ENCODE assay signal across 8 cellular contexts in the genomic region with DNA sequence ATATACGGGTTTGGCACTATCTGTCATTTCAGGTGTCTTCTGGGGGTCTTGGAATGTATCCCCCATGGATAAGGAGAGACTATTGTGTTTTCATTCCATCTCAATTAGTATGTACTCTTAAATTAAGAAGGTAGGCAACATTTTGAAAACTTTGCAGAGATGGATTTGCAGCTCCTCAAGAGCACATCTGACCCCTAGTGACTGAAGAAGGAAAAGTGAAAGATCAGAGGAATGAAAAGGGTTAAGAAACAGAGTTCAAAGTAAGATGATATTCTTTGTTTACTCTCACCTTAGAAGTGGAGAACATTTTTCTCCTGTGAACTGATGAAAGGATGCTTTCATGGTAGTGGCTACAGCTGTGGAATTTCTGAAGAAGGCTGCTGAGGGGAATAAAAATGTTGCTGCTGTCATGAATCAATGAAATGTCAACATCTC. TPM values are rescaled to one million over a fixed set of nuclear protein-coding genes. Genes with fewer than 3 reads are reported as not detected.
A peak's percentile ranks its signal among the peaks of the same experiment; 100 is the strongest.
DNase-seq lines count a peak whose midpoint lies in the region; ATAC-seq and TF ChIP-seq lines count a peak whose summit lies in the region.

No MANE protein-coding gene starts in this region.

- H3K9me3 ChIP-seq in osteoblast (ENCODE audit: low read depth, low read length) = no peaks in the 10 kb centered on the region

- no peak for ATAC-seq in activated CD8-positive, alpha-beta T cell treated with anti-CD3 and anti-CD28 coated beads for 36 hours
- ATAC-seq in activated CD8-positive, alpha-beta T cell treated with anti-CD3 and anti-CD28 coated beads, Interleukin-2, amount 10 ng/mL, durations not matched to agents 7 days and 5 days = no peak
- no peak for ATAC-seq in GM19324 (IDR thresholded peaks at IDR 0.05; ENCODE audit: low FRiP score, unreplicated experiment)

- intact Hi-C loops in activated CD8-positive, alpha-beta T cell treated with anti-CD3 and anti-CD28 coated beads for 36 hours (cut with micrococcal nuclease) = no loop called here
- intact Hi-C loops in lower leg skin (cut with DNase I; ENCODE audit: low total_unique reads) = no loop called here

- no peaks in the 10 kb centered on the region for H3K9me3 Mint-ChIP-seq in activated CD8-positive, alpha-beta T cell treated with anti-CD3 and anti-CD28 coated beads for 36 hours
- no peaks in the 10 kb centered on the region for H3K9me3 Mint-ChIP-seq in activated CD8-positive, alpha-beta T cell treated with anti-CD3 and anti-CD28 coated beads, Interleukin-2, amount 10 ng/mL, durations not matched to agents 7 days and 5 days (ENCODE audit: insufficient read depth)

- 55 to 64% methylated on average over 1 of the region's 1 CpG for WGBS in lower leg skin, 2 donors

- no peak overlapping the region for H2AFZ ChIP-seq in osteoblast (ENCODE audit: low read length)

- peak overlapping the region; percentile 62 for H3K27ac Mint-ChIP-seq in activated CD8-positive, alpha-beta T cell treated with anti-CD3 and anti-CD28 coated beads for 36 hours
- no peak overlapping the region for H3K27ac Mint-ChIP-seq in activated CD8-positive, alpha-beta T cell treated with anti-CD3 and anti-CD28 coated beads, Interleukin-2, amount 10 ng/mL, durations not matched to agents 7 days and 5 days

- H4K20me1 ChIP-seq in osteoblast (ENCODE audit: insufficient read depth, low read length) = no peaks in the 10 kb centered on the region

- peaks cover 5% of the 10 kb centered on the region for H3K4me1 ChIP-seq in osteoblast (ENCODE audit: insufficient read depth, low read length)

- TF ChIP-seq POLR2A in lower leg skin (IDR thresholded peaks at IDR 0.05) = no peak

- no peak overlapping the region for H3K27ac ChIP-seq in osteoblast (ENCODE audit: low read depth, low read length)

- POLR2A ChIA-PET in activated CD8-positive, alpha-beta T cell treated with anti-CD3 and anti-CD28 coated beads for 36 hours (lab: Charles Lee) = no interaction called here
- POLR2A ChIA-PET in activated CD8-positive, alpha-beta T cell treated with anti-CD3 and anti-CD28 coated beads, Interleukin-2, amount 10 ng/mL, durations not matched to agents 7 days and 5 days (lab: Charles Lee) = no interaction called here

- peak; percentile 54 for TF ChIP-seq CTCF in activated CD8-positive, alpha-beta T cell treated with anti-CD3 and anti-CD28 coated beads for 36 hours (IDR thresholded peaks at IDR 0.05)
- peak; percentile 74 for TF ChIP-seq CTCF in choroid plexus epithelial cell (conservative IDR thresholded peaks at IDR 0.05; ENCODE audit: low read depth, low read length)
- peak; percentile 51 for TF ChIP-seq CTCF in osteoblast (IDR thresholded peaks at IDR 0.05; ENCODE audit: extremely low read depth, low read depth, low read length)
- no peak for TF ChIP-seq CTCF in lower leg skin (IDR thresholded peaks at IDR 0.05)

- CTCF ChIA-PET in activated CD8-positive, alpha-beta T cell treated with anti-CD3 and anti-CD28 coated beads for 36 hours (lab: Charles Lee) = interaction anchor here (0.9 to 1.6 kb wide), 7 partner anchors 14 to 106 kb away, joined by 3 to 6 read pairs (median 3); no protein-coding TSS in a partner anchor
- CTCF ChIA-PET in activated CD8-positive, alpha-beta T cell treated with anti-CD3 and anti-CD28 coated beads, Interleukin-2, amount 10 ng/mL, durations not matched to agents 7 days and 5 days (lab: Charles Lee) = interaction anchor here (0.7 to 3.4 kb wide), 10 partner anchors 15 to 277 kb away, joined by 3 to 15 read pairs (median 4); no protein-coding TSS in a partner anchor

- no peaks in the 10 kb centered on the region for H3K79me2 ChIP-seq in osteoblast (ENCODE audit: insufficient read depth, low read length)

- H3K27me3 Mint-ChIP-seq in activated CD8-positive, alpha-beta T cell treated with anti-CD3 and anti-CD28 coated beads for 36 hours = no peaks in the 10 kb centered on the region
- no peaks in the 10 kb centered on the region for H3K27me3 Mint-ChIP-seq in activated CD8-positive, alpha-beta T cell treated with anti-CD3 and anti-CD28 coated beads, Interleukin-2, amount 10 ng/mL, durations not matched to agents 7 days and 5 days (ENCODE audit: low read depth)

- no peaks in the 10 kb centered on the region for H3K36me3 Mint-ChIP-seq in activated CD8-positive, alpha-beta T cell treated with anti-CD3 and anti-CD28 coated beads for 36 hours (ENCODE audit: low read depth)
- H3K36me3 Mint-ChIP-seq in activated CD8-positive, alpha-beta T cell treated with anti-CD3 and anti-CD28 coated beads, Interleukin-2, amount 10 ng/mL, durations not matched to agents 7 days and 5 days (ENCODE audit: low read depth) = no peaks in the 10 kb centered on the region

- H3K27me3 ChIP-seq in osteoblast (ENCODE audit: insufficient read depth, low read length) = no peaks in the 10 kb centered on the region

- H3K36me3 ChIP-seq in osteoblast (ENCODE audit: insufficient read depth, low read length) = no peaks in the 10 kb centered on the region

- H3K4me3 Mint-ChIP-seq in activated CD8-positive, alpha-beta T cell treated with anti-CD3 and anti-CD28 coated beads for 36 hours = no peak overlapping the region
- H3K4me3 Mint-ChIP-seq in activated CD8-positive, alpha-beta T cell treated with anti-CD3 and anti-CD28 coated beads, Interleukin-2, amount 10 ng/mL, durations not matched to agents 7 days and 5 days = no peak overlapping the region

- no peak for DNase-seq in activated CD8-positive, alpha-beta T cell treated with anti-CD3 and anti-CD28 coated beads for 36 hours
- no peak for DNase-seq in activated CD8-positive, alpha-beta T cell treated with anti-CD3 and anti-CD28 coated beads, Interleukin-2, amount 10 ng/mL, durations not matched to agents 7 days and 5 days
- DNase-seq in NCI-H2196 treated with DMSO at 0.1 percent for 48 hours (lab: John Stamatoyannopoulos, UW; ENCODE audit: unreplicated experiment) (peak; percentile 27), choroid plexus epithelial cell (ENCODE audit: low read depth) (peak; percentile 75), osteoblast (ENCODE audit: insufficient read length, low spot score, missing footprints) (peak; percentile 55), NCI-H146 (lab: John Stamatoyannopoulos, UW) (no peak), lower leg skin (ENCODE audit: low spot score in 2 of 2) (no peak)

- H3K4me1 Mint-ChIP-seq in activated CD8-positive, alpha-beta T cell treated with anti-CD3 and anti-CD28 coated beads for 36 hours (ENCODE audit: low read depth) = peaks cover 20% of the 10 kb centered on the region
- peaks cover 20% of the 10 kb centered on the region for H3K4me1 Mint-ChIP-seq in activated CD8-positive, alpha-beta T cell treated with anti-CD3 and anti-CD28 coated beads, Interleukin-2, amount 10 ng/mL, durations not matched to agents 7 days and 5 days (ENCODE audit: low read depth)

- H3K4me2 ChIP-seq in osteoblast (ENCODE audit: insufficient read depth, low read length) = no peak overlapping the region

- H3K4me3 ChIP-seq in choroid plexus epithelial cell (ENCODE audit: low read depth, low read length) = no peak overlapping the region
- H3K4me3 ChIP-seq in osteoblast (ENCODE audit: insufficient read depth, low read length) = no peak overlapping the region
- no peak overlapping the region for H3K4me3 ChIP-seq in lower leg skin (ENCODE audit: low read depth, poor library complexity, severe bottlenecking)

RNA-seq across cellular contexts. Expression of a gene that starts 41.5 kb away (rescaled TPM):
- total RNA-seq in activated CD8-positive, alpha-beta T cell treated with anti-CD3 and anti-CD28 coated beads for 36 hours = under 1 TPM; 0.54 to 0.70 TPM
- total RNA-seq in activated CD8-positive, alpha-beta T cell treated with anti-CD3 and anti-CD28 coated beads, Interleukin-2, amount 10 ng/mL, durations not matched to agents 7 days and 5 days = under 1 TPM; 0.13 TPM
- total RNA-seq in osteoblast (2.2 and 2.7 TPM in 2 replicates), lower leg skin (10 to 100 TPM; 18.2 to 65.4 (median 40.1) TPM)

Comparison
In these comparisons a context has a peak if more than half of its experiments do, and no peak if none do; other contexts are left out.
1. DNase-seq: peak in NCI-H2196 treated with DMSO at 0.1 percent for 48 hours (single experiment), choroid plexus epithelial cell (single experiment) and osteoblast (single experiment); none in activated CD8-positive, alpha-beta T cell treated with anti-CD3 and anti-CD28 coated beads for 36 hours (single experiment), activated CD8-positive, alpha-beta T cell treated with anti-CD3 and anti-CD28 coated beads, Interleukin-2, amount 10 ng/mL, durations not matched to agents 7 days and 5 days (single experiment), NCI-H146 (single experiment) and lower leg skin (0 of 2).
2. CTCF ChIP-seq: peak in activated CD8-positive, alpha-beta T cell treated with anti-CD3 and anti-CD28 coated beads for 36 hours (single experiment), choroid plexus epithelial cell (single experiment) and osteoblast (single experiment); none in lower leg skin (0 of 3).